ENCODE assay signal across 10 cellular contexts in genomic region chr21:17432732-17433057, GRCh38.
"Had no signal": no experiment of that assay in that cellular context is flagged by ENCODE, and none has a peak within 500 bp of the region (broad histone marks: within the 10 kb centered on the region; RNA-seq: fewer than 3 reads in every experiment).

No MANE protein-coding gene starts in this region.

- H3K36me3 ChIP-seq: HAP-1 had no signal

- H3K4me2 ChIP-seq: GM23338 had no signal

- FAIRE-seq: H1, H54 had no signal

- H3K4me3 ChIP-seq: GM23248, GM23338, HAP-1 had no signal

- H3K9me3 ChIP-seq: HAP-1 had no signal

- H3K27ac ChIP-seq: GM23248 had no signal

- H3K9ac ChIP-seq: GM23248 had no signal

- ATAC-seq: HCT116 had no signal

- H2AFZ ChIP-seq: GM23248, GM23338 had no signal

- DNase-seq: GM23248, GOT3, H9, HCEC 1CT, HFFc6 had no signal
